Comparison of ENCODE assay signal across 16 cellular contexts in the genomic region with DNA sequence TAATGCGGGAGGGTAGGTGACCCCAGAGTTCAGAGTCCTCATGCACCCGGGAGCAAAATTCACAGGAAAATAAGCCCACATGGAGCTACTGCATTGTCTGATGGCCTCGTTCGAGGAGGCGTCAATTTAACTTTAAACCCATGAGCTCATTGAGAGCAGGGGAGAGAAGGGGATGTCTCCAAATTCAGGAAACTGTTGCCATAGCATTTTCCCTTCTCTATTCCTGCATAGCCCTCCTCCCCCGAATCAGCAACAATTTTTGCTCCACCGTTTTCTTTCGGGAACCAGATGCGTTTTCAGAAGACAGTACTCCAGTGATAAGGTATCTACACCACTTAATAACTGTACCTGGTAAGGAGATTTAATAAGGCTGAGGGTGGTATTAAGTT. TPM values are rescaled to one million over a fixed set of nuclear protein-coding genes. Genes with fewer than 3 reads are reported as not detected.
DNase-seq lines count a peak whose midpoint lies in the region; ATAC-seq and TF ChIP-seq lines count a peak whose summit lies in the region.
"Had no signal": no experiment of that assay in that cellular context is flagged by ENCODE, and none has a peak within 500 bp of the region (broad histone marks: within the 10 kb centered on the region; RNA-seq: fewer than 3 reads in every experiment).

No MANE protein-coding gene starts in this region.

- BruUV-seq in mammary epithelial cell (replicated peaks; lab: Mats Ljungman, UMichigan): no TSS peak

- ATAC-seq in activated T-helper 17 cell treated with anti-CD3 and anti-CD28 coated beads, Interleukin-2, amount 50 U/mL, for 72 hours (replicated peaks): no peak
- ATAC-seq: activated CD4-positive, CD25-positive, alpha-beta regulatory T cell treated with anti-CD3 and anti-CD28 coated beads, Interleukin-2, amount 50 U/mL, for 24 hours had no signal

- H3K4me1 ChIP-seq in mammary epithelial cell (ENCODE audit: insufficient read depth, low read length): peaks cover 9% of the 10 kb centered on the region
- H3K4me1 ChIP-seq in ovary (ENCODE audit: insufficient read depth): peaks cover 12% of the 10 kb centered on the region

- peak; percentile 33 for DNase-seq in H7
- DNase-seq in NCI-H146 (lab: John Stamatoyannopoulos, UW): peak; percentile 45
- peak in 12 of 61 donors; percentile 30 to 69 (median 54) for DNase-seq in caudate nucleus (lab: John Stamatoyannopoulos, UW)
- DNase-seq in mammary epithelial cell: no peak
- no peak for DNase-seq in ovary
- DNase-seq: activated naive CD4-positive, alpha-beta T cell treated with anti-CD3 and anti-CD28 coated beads, Interleukin-2, amount 50 U/mL, for 16 hours; NCI-H1930; stimulated activated CD4-positive, alpha-beta T cell treated with anti-CD3 and anti-CD28 coated beads, Interleukin-2, amount 100 ng/mL, for 24 hours; stimulated activated CD8-positive, alpha-beta memory T cell treated with anti-CD3 and anti-CD28 coated beads, Interleukin-4, amount 100 ng/mL, for 48 hours; trophoblast cell had no signal

- H3K36me3 ChIP-seq in H7 (replicated peaks; ENCODE audit: control insufficient read depth, insufficient read depth, low read length): no peaks in the 10 kb centered on the region
- no peaks in the 10 kb centered on the region for H3K36me3 ChIP-seq in mammary epithelial cell (ENCODE audit: insufficient read depth, low read length)
- no peaks in the 10 kb centered on the region for H3K36me3 ChIP-seq in ovary
- H3K36me3 ChIP-seq: BLaER1 treated with 17β-estradiol and CSF1 and Interleukin-3, amounts not matched to agents 10 nM and 100 nM; right atrium auricular region had no signal

- peaks cover 31% of the 10 kb centered on the region for H3K4me1 Mint-ChIP-seq in nephron
- no peaks in the 10 kb centered on the region for H3K4me1 Mint-ChIP-seq in activated T-helper 17 cell treated with anti-CD3 and anti-CD28 coated beads, Interleukin-2, amount 50 U/mL, for 72 hours

- no peak for TF ChIP-seq EP300 in ovary (IDR thresholded peaks at IDR 0.05)

- no peaks in the 10 kb centered on the region for H3K36me3 Mint-ChIP-seq in nephron (ENCODE audit: low read depth)
- H3K36me3 Mint-ChIP-seq in activated T-helper 17 cell treated with anti-CD3 and anti-CD28 coated beads, Interleukin-2, amount 50 U/mL, for 72 hours (ENCODE audit: low read depth): no peaks in the 10 kb centered on the region

- TF ChIP-seq CTCF in nephron (IDR thresholded peaks at IDR 0.05; ENCODE audit: unreplicated experiment in 3 of 3): no peak
- no peak for TF ChIP-seq CTCF in mammary epithelial cell (conservative IDR thresholded peaks at IDR 0.05 in 1 of 2, IDR thresholded peaks at IDR 0.05 in 1 of 2; ENCODE audit: extremely low read depth in 1 of 2, insufficient read depth in 1 of 2, low read depth in 1 of 2, low read length in 2 of 2)
- TF ChIP-seq CTCF in ovary (IDR thresholded peaks at IDR 0.05): no peak

- H3K27ac ChIP-seq in caudate nucleus (ENCODE audit: low read depth, low read length): peak overlapping the region; percentile 64
- H3K27ac ChIP-seq in mammary epithelial cell (ENCODE audit: insufficient read depth, low read depth, low read length): no peak overlapping the region
- no peak overlapping the region for H3K27ac ChIP-seq in ovary
- H3K27ac ChIP-seq: BLaER1 treated with 17β-estradiol and CSF1 and Interleukin-3, amounts not matched to agents 10 nM and 100 nM; right atrium auricular region had no signal

- no peak overlapping the region for H3K27ac Mint-ChIP-seq in nephron
- no peak overlapping the region for H3K27ac Mint-ChIP-seq in activated T-helper 17 cell treated with anti-CD3 and anti-CD28 coated beads, Interleukin-2, amount 50 U/mL, for 72 hours

- CTCF ChIA-PET in mammary epithelial cell (lab: Charles Lee; ENCODE audit: low non-redundant PET): no interaction called here

- peak overlapping the region; percentile 49 for H3K4me3 ChIP-seq in H7 (ENCODE audit: insufficient read depth, low read depth, low read length)
- no peak overlapping the region for H3K4me3 ChIP-seq in mammary epithelial cell (replicated peaks in 1 of 3; ENCODE audit: insufficient read depth in 1 of 3, low read depth in 2 of 3, low read length in 3 of 3)
- H3K4me3 ChIP-seq in ovary: no peak overlapping the region

- in situ Hi-C loops in mammary epithelial cell (cut with MboI; ENCODE audit: low sequenced_read_pairs in 2 of 2): no loop called here

- no peak overlapping the region for H3K9ac ChIP-seq in mammary epithelial cell (ENCODE audit: insufficient read depth, low read length)
- H3K9ac ChIP-seq: BLaER1 treated with 17β-estradiol and CSF1 and Interleukin-3, amounts not matched to agents 10 nM and 100 nM had no signal

- no peak for TF ChIP-seq POLR2A in ovary (IDR thresholded peaks at IDR 0.05)

- WGBS in mammary epithelial cell (ENCODE audit: low coverage, missing lambda C conversion rate): 39% methylated on average over 9 of the region's 9 CpGs
- WGBS in ovary, 3 donors: 3 to 4% (median 4%) methylated on average over 9 of the region's 9 CpGs

- no peaks in the 10 kb centered on the region for H3K79me2 ChIP-seq in mammary epithelial cell (ENCODE audit: insufficient read depth, low read length)

- no peaks in the 10 kb centered on the region for H3K9me3 Mint-ChIP-seq in nephron
- no peaks in the 10 kb centered on the region for H3K9me3 Mint-ChIP-seq in activated T-helper 17 cell treated with anti-CD3 and anti-CD28 coated beads, Interleukin-2, amount 50 U/mL, for 72 hours

- no peaks in the 10 kb centered on the region for H4K20me1 ChIP-seq in mammary epithelial cell (ENCODE audit: insufficient read depth, low read length)

- dilution Hi-C loops in mammary epithelial cell (cut with HindIII; ENCODE audit: low sequenced_read_pairs): no loop called here

- peak overlapping the region; percentile 88 to 90 (median 88) for H3K4me3 Mint-ChIP-seq in nephron
- H3K4me3 Mint-ChIP-seq in activated T-helper 17 cell treated with anti-CD3 and anti-CD28 coated beads, Interleukin-2, amount 50 U/mL, for 72 hours: no peak overlapping the region

- H3K9me3 ChIP-seq in mammary epithelial cell (replicated peaks; ENCODE audit: insufficient read depth, low read length) (no peaks in the 10 kb centered on the region), ovary (no peaks in the 10 kb centered on the region)
- H3K9me3 ChIP-seq: right atrium auricular region had no signal

- no peak overlapping the region for H3K4me2 ChIP-seq in mammary epithelial cell (ENCODE audit: insufficient read depth, low read depth, low read length)

- no peak overlapping the region for H2AFZ ChIP-seq in mammary epithelial cell (ENCODE audit: low read depth, low read length)

- intact Hi-C loops in mammary epithelial cell (cut with micrococcal nuclease) (no loop called here), ovary (cut with DNase I) (no loop called here)

- H3K27me3 ChIP-seq in H7 (ENCODE audit: control insufficient read depth, insufficient read depth, low read length) (peaks cover 91% of the 10 kb centered on the region), mammary epithelial cell (ENCODE audit: insufficient read depth, low read length) (peaks cover 42% of the 10 kb centered on the region), ovary (no peaks in the 10 kb centered on the region)

- peaks cover 98% of the 10 kb centered on the region for H3K27me3 Mint-ChIP-seq in nephron (ENCODE audit: low read depth)
- H3K27me3 Mint-ChIP-seq in activated T-helper 17 cell treated with anti-CD3 and anti-CD28 coated beads, Interleukin-2, amount 50 U/mL, for 72 hours: peaks cover 49% of the 10 kb centered on the region

RNA-seq across cellular contexts. Expression of a gene that starts 0.3 kb away (rescaled TPM):
- 0.78 and 1.4 TPM in 2 replicates for total RNA-seq in H7 (2014; rRNA removed; shearing (Covaris generic))
- not detected for total RNA-seq in activated T-helper 17 cell treated with anti-CD3 and anti-CD28 coated beads, Interleukin-2, amount 50 U/mL, for 72 hours
- total RNA-seq in mammary epithelial cell: not detected
- 0.02 TPM for polyA plus RNA-seq in mammary epithelial cell
- not detected for polyA minus RNA-seq in mammary epithelial cell
- 10 to 100 TPM in 1 of 7 donors, 1 to 10 TPM in 5, under 1 TPM in 1; 0.91 to 14.8 (median 4.8) TPM for total RNA-seq in ovary
- polyA plus RNA-seq in ovary: 10 to 100 TPM; 11.5 to 39.5 TPM
- total RNA-seq: glomerular endothelial cell, right atrium auricular region had no signal

Comparison
In these comparisons a context has a peak if more than half of its experiments do, and no peak if none do; other contexts are left out.
1. DNase-seq: peak in H7 (single experiment) and NCI-H146 (single experiment); none in mammary epithelial cell (single experiment) and ovary (0 of 5).